ENCODE assay signal across 1 cellular context in the genomic region with DNA sequence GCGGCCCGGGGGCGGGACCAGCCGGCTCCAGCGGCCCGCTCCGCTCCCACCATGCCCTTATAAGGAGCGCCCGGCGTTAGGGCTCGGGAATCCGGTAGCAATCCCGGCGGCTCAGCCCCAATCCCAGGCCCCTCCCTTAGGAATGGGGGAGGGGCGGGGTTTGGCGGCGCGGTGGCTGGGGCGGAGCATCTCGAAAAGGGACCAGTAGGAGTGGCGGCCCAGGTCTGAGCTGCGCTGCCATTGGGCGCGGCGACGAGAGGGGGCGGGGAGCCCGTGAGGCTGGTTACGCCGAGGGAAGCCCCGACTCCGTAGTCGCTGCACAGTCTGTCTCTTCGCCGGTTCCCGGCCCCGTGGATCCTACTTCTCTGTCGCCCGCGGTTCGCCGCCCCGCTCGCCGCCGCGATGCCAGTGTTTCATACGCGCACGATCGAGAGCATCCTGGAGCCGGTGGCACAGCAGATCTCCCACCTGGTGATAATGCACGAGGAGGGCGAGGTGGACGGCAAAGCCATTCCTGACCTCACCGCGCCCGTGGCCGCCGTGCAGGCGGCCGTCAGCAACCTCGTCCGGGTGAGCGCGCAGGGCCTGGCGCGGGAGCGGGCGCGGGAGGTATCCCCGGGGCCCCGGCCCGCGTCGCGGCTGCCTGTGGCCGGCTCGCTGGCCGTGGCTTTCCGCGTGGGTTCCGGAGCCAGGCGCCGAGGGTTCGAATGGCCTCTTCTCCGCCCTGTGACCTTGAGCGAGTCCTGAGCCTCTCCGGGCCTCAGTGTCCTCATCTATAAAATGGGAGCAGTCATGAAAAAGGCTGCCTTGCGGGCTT.
A peak's percentile ranks its signal among the peaks of the same experiment; 100 is the strongest.
TF ChIP-seq lines count a peak whose summit lies in the region.

Gene VCL (plus strand): TSS at position 311 of the 817 bp plus-strand sequence. CDS start 92 bp downstream, at position 403.

TF ChIP-seq in HepG2, 621 proteins besides CTCF, POLR2A, EP300 and RAD21 (continued from another document and continues in another):
- no peak for TF ChIP-seq HNF1A (IDR thresholded peaks at IDR 0.05; ENCODE audit: low read depth)
- no peak; the same call in 1 of the 2 replicates for TF ChIP-seq HNF1A (CRISPR knock-in tag; IDR thresholded peaks at IDR 0.05; ENCODE audit: borderline replicate concordance)
- peak; percentile 76; the same call in 1 of the 2 replicates for TF ChIP-seq ZNF335 (CRISPR knock-in tag; IDR thresholded peaks at IDR 0.05)
- peak; percentile 87 for TF ChIP-seq NFYB (CRISPR knock-in tag; IDR thresholded peaks at IDR 0.05)
- TF ChIP-seq ZBTB20 (CRISPR knock-in tag; IDR thresholded peaks at IDR 0.05; ENCODE audit: borderline replicate concordance, low read depth) = no peak
- peak; percentile 65; the same call in 1 of the 2 replicates for TF ChIP-seq GATA4 (IDR thresholded peaks at IDR 0.05; ENCODE audit: borderline replicate concordance, low read depth)
- TF ChIP-seq ZNF20 (CRISPR knock-in tag; IDR thresholded peaks at IDR 0.05) = no peak
- no peak for TF ChIP-seq ZNF143 (CRISPR knock-in tag; IDR thresholded peaks at IDR 0.05)
- peak; percentile 62 for TF ChIP-seq ZNF329 (CRISPR knock-in tag; IDR thresholded peaks at IDR 0.05; ENCODE audit: low read depth)
- TF ChIP-seq ZNF713 (CRISPR knock-in tag; IDR thresholded peaks at IDR 0.05) = no peak
- TF ChIP-seq LCORL (IDR thresholded peaks at IDR 0.05) = no peak
- peak; percentile 59 for TF ChIP-seq LCORL (CRISPR knock-in tag; IDR thresholded peaks at IDR 0.05)
- 0 out of 2 replicates have a peak, but pooled peaks have one; percentile 32 for TF ChIP-seq ZNF264 (CRISPR knock-in tag; IDR thresholded peaks at IDR 0.05)
- no peak for TF ChIP-seq GTF3A (CRISPR knock-in tag; conservative IDR thresholded peaks at IDR 0.05)
- peak; percentile 79 for TF ChIP-seq AGO2 (optimal IDR thresholded peaks at IDR 0.05; ENCODE audit: low read depth, low read length)
- no peak for TF ChIP-seq ZNF607 (CRISPR knock-in tag; IDR thresholded peaks at IDR 0.05; ENCODE audit: borderline replicate concordance)
- TF ChIP-seq ZNF510 (CRISPR knock-in tag; IDR thresholded peaks at IDR 0.05; ENCODE audit: low read depth) = peak; percentile 66; the same call in 1 of the 2 replicates
- no peak for TF ChIP-seq KDM5A (IDR thresholded peaks at IDR 0.05; ENCODE audit: borderline replicate concordance, low read length)
- TF ChIP-seq, protein P1, sequence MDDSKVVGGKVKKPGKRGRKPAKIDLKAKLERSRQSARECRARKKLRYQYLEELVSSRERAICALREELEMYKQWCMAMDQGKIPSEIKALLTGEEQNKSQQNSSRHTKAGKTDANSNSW (CRISPR knock-in tag; IDR thresholded peaks at IDR 0.05; ENCODE audit: borderline replicate concordance) = no peak
- no peak for TF ChIP-seq TBX3 (IDR thresholded peaks at IDR 0.05; ENCODE audit: borderline replicate concordance)
- TF ChIP-seq TBP (CRISPR knock-in tag; IDR thresholded peaks at IDR 0.05) = no peak
- TF ChIP-seq, protein P2, sequence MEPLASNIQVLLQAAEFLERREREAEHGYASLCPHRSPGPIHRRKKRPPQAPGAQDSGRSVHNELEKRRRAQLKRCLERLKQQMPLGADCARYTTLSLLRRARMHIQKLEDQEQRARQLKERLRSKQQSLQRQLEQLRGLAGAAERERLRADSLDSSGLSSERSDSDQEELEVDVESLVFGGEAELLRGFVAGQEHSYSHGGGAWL (CRISPR knock-in tag; IDR thresholded peaks at IDR 0.05) = no peak; the same call in 1 of the 2 replicates
- TF ChIP-seq, protein P3, sequence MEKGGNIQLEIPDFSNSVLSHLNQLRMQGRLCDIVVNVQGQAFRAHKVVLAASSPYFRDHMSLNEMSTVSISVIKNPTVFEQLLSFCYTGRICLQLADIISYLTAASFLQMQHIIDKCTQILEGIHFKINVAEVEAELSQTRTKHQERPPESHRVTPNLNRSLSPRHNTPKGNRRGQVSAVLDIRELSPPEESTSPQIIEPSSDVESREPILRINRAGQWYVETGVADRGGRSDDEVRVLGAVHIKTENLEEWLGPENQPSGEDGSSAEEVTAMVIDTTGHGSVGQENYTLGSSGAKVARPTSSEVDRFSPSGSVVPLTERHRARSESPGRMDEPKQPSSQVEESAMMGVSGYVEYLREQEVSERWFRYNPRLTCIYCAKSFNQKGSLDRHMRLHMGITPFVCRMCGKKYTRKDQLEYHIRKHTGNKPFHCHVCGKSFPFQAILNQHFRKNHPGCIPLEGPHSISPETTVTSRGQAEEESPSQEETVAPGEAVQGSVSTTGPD (CRISPR knock-in tag; IDR thresholded peaks at IDR 0.05) = no peak
- TF ChIP-seq ZNF251 (CRISPR knock-in tag; IDR thresholded peaks at IDR 0.05) = no peak
- no peak; the same call in 1 of the 2 replicates for TF ChIP-seq SIN3A (IDR thresholded peaks at IDR 0.05; ENCODE audit: borderline replicate concordance, low read depth, low read length)
- TF ChIP-seq ZC3H4 (CRISPR knock-in tag; IDR thresholded peaks at IDR 0.05; ENCODE audit: borderline replicate concordance) = no peak
- no peak for TF ChIP-seq KAT8 (CRISPR knock-in tag; IDR thresholded peaks at IDR 0.05)
- peak; percentile 53 for TF ChIP-seq HNRNPK (IDR thresholded peaks at IDR 0.05; ENCODE audit: low read depth, low read length, poor library complexity, severe bottlenecking)
- no peak for TF ChIP-seq GMEB2 (CRISPR knock-in tag; IDR thresholded peaks at IDR 0.05; ENCODE audit: low read depth)
- no peak for TF ChIP-seq XBP1 (CRISPR knock-in tag; IDR thresholded peaks at IDR 0.05)
- TF ChIP-seq ATF7 (IDR thresholded peaks at IDR 0.05) = no peak
- no peak for TF ChIP-seq ATF7 (CRISPR knock-in tag; IDR thresholded peaks at IDR 0.05)
- peak; percentile 30; the same call in 1 of the 2 replicates for TF ChIP-seq ZNF451 (CRISPR knock-in tag; IDR thresholded peaks at IDR 0.05)
- TF ChIP-seq ZNF263 (CRISPR knock-in tag; IDR thresholded peaks at IDR 0.05) = peak; percentile 27; the same call in 1 of the 2 replicates
- TF ChIP-seq ZZZ3 (CRISPR knock-in tag; IDR thresholded peaks at IDR 0.05; ENCODE audit: borderline replicate concordance) = no peak
- TF ChIP-seq SIX1 (CRISPR knock-in tag; IDR thresholded peaks at IDR 0.05; ENCODE audit: borderline replicate concordance) = no peak
- TF ChIP-seq, protein P4, sequence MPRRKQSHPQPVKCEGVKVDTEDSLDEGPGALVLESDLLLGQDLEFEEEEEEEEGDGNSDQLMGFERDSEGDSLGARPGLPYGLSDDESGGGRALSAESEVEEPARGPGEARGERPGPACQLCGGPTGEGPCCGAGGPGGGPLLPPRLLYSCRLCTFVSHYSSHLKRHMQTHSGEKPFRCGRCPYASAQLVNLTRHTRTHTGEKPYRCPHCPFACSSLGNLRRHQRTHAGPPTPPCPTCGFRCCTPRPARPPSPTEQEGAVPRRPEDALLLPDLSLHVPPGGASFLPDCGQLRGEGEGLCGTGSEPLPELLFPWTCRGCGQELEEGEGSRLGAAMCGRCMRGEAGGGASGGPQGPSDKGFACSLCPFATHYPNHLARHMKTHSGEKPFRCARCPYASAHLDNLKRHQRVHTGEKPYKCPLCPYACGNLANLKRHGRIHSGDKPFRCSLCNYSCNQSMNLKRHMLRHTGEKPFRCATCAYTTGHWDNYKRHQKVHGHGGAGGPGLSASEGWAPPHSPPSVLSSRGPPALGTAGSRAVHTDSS (CRISPR knock-in tag; conservative IDR thresholded peaks at IDR 0.05) = no peak
- TF ChIP-seq REL (CRISPR knock-in tag; conservative IDR thresholded peaks at IDR 0.05) = no peak
- peak; percentile 64 for TF ChIP-seq DR1 (CRISPR knock-in tag; IDR thresholded peaks at IDR 0.05)
- TF ChIP-seq ESRRA (CRISPR knock-in tag; IDR thresholded peaks at IDR 0.05; ENCODE audit: low read depth) = peak; percentile 58; the same call in 1 of the 2 replicates
- TF ChIP-seq, protein P5, sequence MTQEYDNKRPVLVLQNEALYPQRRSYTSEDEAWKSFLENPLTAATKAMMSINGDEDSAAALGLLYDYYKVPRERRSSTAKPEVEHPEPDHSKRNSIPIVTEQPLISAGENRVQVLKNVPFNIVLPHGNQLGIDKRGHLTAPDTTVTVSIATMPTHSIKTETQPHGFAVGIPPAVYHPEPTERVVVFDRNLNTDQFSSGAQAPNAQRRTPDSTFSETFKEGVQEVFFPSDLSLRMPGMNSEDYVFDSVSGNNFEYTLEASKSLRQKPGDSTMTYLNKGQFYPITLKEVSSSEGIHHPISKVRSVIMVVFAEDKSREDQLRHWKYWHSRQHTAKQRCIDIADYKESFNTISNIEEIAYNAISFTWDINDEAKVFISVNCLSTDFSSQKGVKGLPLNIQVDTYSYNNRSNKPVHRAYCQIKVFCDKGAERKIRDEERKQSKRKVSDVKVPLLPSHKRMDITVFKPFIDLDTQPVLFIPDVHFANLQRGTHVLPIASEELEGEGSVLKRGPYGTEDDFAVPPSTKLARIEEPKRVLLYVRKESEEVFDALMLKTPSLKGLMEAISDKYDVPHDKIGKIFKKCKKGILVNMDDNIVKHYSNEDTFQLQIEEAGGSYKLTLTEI (CRISPR knock-in tag; conservative IDR thresholded peaks at IDR 0.05) = no peak
- TF ChIP-seq HDAC6 (IDR thresholded peaks at IDR 0.05; ENCODE audit: low read depth, low read length) = no peak
- TF ChIP-seq SALL2 (CRISPR knock-in tag; IDR thresholded peaks at IDR 0.05) = peak; percentile 50; the same call in 1 of the 2 replicates
- peak; percentile 20; the same call in 1 of the 2 replicates for TF ChIP-seq ZNF772 (CRISPR knock-in tag; IDR thresholded peaks at IDR 0.05)
- TF ChIP-seq SMC3 (IDR thresholded peaks at IDR 0.05; ENCODE audit: low read length) = no peak
- TF ChIP-seq HNRNPUL1 (IDR thresholded peaks at IDR 0.05; ENCODE audit: low read depth, low read length) = no peak
- no peak for TF ChIP-seq THYN1 (CRISPR knock-in tag; IDR thresholded peaks at IDR 0.05; ENCODE audit: borderline replicate concordance, low read depth)
- TF ChIP-seq ZNF232 (CRISPR knock-in tag; IDR thresholded peaks at IDR 0.05; ENCODE audit: borderline replicate concordance) = peak; percentile 81; the same call in 1 of the 2 replicates
- TF ChIP-seq, protein P6, sequence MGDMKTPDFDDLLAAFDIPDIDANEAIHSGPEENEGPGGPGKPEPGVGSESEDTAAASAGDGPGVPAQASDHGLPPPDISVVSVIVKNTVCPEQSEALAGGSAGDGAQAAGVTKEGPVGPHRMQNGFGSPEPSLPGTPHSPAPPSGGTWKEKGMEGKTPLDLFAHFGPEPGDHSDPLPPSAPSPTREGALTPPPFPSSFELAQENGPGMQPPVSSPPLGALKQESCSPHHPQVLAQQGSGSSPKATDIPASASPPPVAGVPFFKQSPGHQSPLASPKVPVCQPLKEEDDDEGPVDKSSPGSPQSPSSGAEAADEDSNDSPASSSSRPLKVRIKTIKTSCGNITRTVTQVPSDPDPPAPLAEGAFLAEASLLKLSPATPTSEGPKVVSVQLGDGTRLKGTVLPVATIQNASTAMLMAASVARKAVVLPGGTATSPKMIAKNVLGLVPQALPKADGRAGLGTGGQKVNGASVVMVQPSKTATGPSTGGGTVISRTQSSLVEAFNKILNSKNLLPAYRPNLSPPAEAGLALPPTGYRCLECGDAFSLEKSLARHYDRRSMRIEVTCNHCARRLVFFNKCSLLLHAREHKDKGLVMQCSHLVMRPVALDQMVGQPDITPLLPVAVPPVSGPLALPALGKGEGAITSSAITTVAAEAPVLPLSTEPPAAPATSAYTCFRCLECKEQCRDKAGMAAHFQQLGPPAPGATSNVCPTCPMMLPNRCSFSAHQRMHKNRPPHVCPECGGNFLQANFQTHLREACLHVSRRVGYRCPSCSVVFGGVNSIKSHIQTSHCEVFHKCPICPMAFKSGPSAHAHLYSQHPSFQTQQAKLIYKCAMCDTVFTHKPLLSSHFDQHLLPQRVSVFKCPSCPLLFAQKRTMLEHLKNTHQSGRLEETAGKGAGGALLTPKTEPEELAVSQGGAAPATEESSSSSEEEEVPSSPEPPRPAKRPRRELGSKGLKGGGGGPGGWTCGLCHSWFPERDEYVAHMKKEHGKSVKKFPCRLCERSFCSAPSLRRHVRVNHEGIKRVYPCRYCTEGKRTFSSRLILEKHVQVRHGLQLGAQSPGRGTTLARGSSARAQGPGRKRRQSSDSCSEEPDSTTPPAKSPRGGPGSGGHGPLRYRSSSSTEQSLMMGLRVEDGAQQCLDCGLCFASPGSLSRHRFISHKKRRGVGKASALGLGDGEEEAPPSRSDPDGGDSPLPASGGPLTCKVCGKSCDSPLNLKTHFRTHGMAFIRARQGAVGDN (CRISPR knock-in tag; IDR thresholded peaks at IDR 0.05) = peak; percentile 81
- peak; percentile 29; the same call in 1 of the 2 replicates for TF ChIP-seq TEAD2 (CRISPR knock-in tag; IDR thresholded peaks at IDR 0.05)
- no peak for TF ChIP-seq TRIM24 (CRISPR knock-in tag; IDR thresholded peaks at IDR 0.05)
